ENCODE assay signal across 26 cellular contexts in the genomic region with DNA sequence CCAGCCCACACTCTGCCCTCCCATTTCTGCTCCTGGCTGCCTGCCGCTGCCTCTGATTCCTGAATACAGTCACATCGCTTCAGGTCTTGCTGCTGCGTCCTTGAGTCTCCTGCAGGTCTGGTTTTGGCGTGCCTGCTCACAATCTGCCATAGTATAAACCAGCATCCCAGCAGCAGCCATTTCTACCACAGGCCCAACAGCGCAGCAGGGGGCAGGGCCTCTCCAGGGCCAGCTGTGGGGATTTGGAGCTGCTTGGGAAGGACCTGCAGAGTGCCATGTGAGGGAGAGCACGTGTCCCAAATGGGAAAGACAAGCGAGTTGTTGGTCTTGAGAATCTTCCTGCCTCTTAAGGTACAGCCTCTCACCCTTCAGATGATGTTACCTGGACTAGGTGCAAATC.
"Had no signal": no experiment of that assay in that cellular context is flagged by ENCODE, and none has a peak within 500 bp of the region (broad histone marks: within the 10 kb centered on the region; RNA-seq: fewer than 3 reads in every experiment).

No MANE protein-coding gene starts in this region.

- H3K4me1 ChIP-seq: left ventricle myocardium inferior, parathyroid adenoma, stomach, testis, thyroid gland, transverse colon, upper lobe of left lung, vagina had no signal

- H3K27me3 ChIP-seq: hepatocyte, stomach, testis, thyroid gland, transverse colon, upper lobe of left lung, vagina had no signal

- H3K4me2 ChIP-seq: hepatocyte had no signal

- DNase-seq: islet precursor cell; left ventricle myocardium inferior; midbrain; mucosa of descending colon; naive thymus-derived CD4-positive, alpha-beta T cell; nucleus accumbens; retina; right cardiac atrium; stimulated activated CD4-positive, alpha-beta T cell treated with anti-CD3 and anti-CD28 coated beads, Interleukin-12 subunit alpha, Interleukin-12 subunit beta, amount 100 ng/mL, for 4 hours; stimulated activated CD4-positive, alpha-beta T cell treated with anti-CD3 and anti-CD28 coated beads, Interleukin-15, amount 100 ng/mL, for 24 hours; stimulated activated CD4-positive, alpha-beta T cell treated with anti-CD3 and anti-CD28 coated beads, Interleukin-2, amount 100 ng/mL, for 24 hours; stimulated activated CD4-positive, alpha-beta T cell treated with anti-CD3 and anti-CD28 coated beads, Interleukin-4, amount 100 ng/mL, for 1 hour; stimulated activated naive B cell treated with anti-CD40 and anti-IgM and Interleukin-4, amounts not matched to agents 10 μg/mL and 1 μg/mL and 100 μg/mL, for 72 hours; stimulated activated naive CD8-positive, alpha-beta T cell treated with anti-CD3 and anti-CD28 coated beads, Interleukin-15, Interleukin-2, amounts not matched to agents 100 U/mL and 50 U/mL, for 24 hours; stomach; testis; thyroid gland; transverse colon had no signal

- H3K9me3 ChIP-seq: left ventricle myocardium inferior, mucosa of descending colon, stomach, testis, thyroid gland, transverse colon, upper lobe of left lung, vagina had no signal

- H2AFZ ChIP-seq: hepatocyte, parathyroid adenoma had no signal

- H3K36me3 ChIP-seq: left ventricle myocardium inferior, stomach, thyroid gland, transverse colon, upper lobe of left lung, vagina had no signal

- H3K9ac ChIP-seq: parathyroid adenoma had no signal

- ATAC-seq: mucosa of descending colon; naive thymus-derived CD4-positive, alpha-beta T cell; natural killer cell treated with Interleukin-12 subunit alpha and Interleukin-12 subunit beta and Interleukin-15 and Interleukin-18, amount 100 ng/mL, for 72 hours; right cardiac atrium; sciatic nerve; stimulated activated naive B cell treated with anti-CD40 and anti-IgM and Interleukin-4, amounts not matched to agents 10 μg/mL and 1 μg/mL and 100 μg/mL, for 72 hours; stimulated activated naive CD8-positive, alpha-beta T cell treated with anti-CD3 and anti-CD28 coated beads, Interleukin-15, Interleukin-2, amounts not matched to agents 100 U/mL and 50 U/mL, for 24 hours had no signal

- H3K79me2 ChIP-seq: hepatocyte, parathyroid adenoma had no signal

- H3K27ac ChIP-seq: hepatocyte, left ventricle myocardium inferior, parathyroid adenoma, skin epidermis, stomach, testis, thyroid gland, transverse colon, upper lobe of left lung, vagina had no signal

- H3K4me3 ChIP-seq: hepatocyte, left ventricle myocardium inferior, lung, mucosa of descending colon, skin epidermis, stomach, testis, thyroid gland, transverse colon, upper lobe of left lung, vagina had no signal
